ENCODE assay signal across 23 cellular contexts in the genomic region with DNA sequence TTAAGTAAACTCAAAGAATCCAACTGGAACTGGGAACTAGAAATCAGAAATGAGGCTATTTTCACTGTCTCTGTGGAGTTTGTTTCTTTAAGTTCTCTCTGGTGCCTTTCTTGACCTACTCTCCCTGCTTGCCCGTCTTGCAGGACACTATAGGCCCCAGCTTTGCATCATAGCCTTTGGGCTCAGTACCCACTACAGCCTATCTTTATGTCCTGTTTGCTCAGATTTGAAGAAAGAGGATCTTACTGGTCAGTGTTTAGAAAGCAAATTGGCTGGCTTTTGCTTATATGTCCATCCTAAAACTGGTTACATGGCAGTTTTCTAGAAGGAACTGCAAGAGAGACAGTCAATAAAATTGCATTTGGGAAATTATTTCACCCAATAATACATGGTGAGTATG.
DNase-seq lines count a peak whose midpoint lies in the region; ATAC-seq and TF ChIP-seq lines count a peak whose summit lies in the region.
"Had no signal": no experiment of that assay in that cellular context is flagged by ENCODE, and none has a peak within 500 bp of the region (broad histone marks: within the 10 kb centered on the region; RNA-seq: fewer than 3 reads in every experiment).

No MANE protein-coding gene starts in this region.

- intact Hi-C loops in activated CD4-positive, alpha-beta T cell treated with anti-CD3 and anti-CD28 coated beads for 36 hours (cut with DNase I, micrococcal nuclease) = loop anchor here (5.0 kb wide), 2 partner anchors 168 to 573 kb away; no protein-coding TSS in a partner anchor

- H3K23ac ChIP-seq in neuronal stem cell (ENCODE audit: low read depth, low read length, poor library complexity) = no peak overlapping the region

- no peak overlapping the region for H4K91ac ChIP-seq in neuronal stem cell (ENCODE audit: low read depth, low read length, poor library complexity)

- no peak overlapping the region for H4K8ac ChIP-seq in neuronal stem cell (ENCODE audit: low read depth, low read length)

- H3K27me3 Mint-ChIP-seq in activated CD4-positive, alpha-beta T cell treated with anti-CD3 and anti-CD28 coated beads for 36 hours = peaks cover 3% of the 10 kb centered on the region
- H3K27me3 Mint-ChIP-seq: B cell; CD4-positive, alpha-beta T cell; IgD-negative memory B cell had no signal

- H3K9ac ChIP-seq in neuronal stem cell (ENCODE audit: low read depth, low read length, poor library complexity) = no peak overlapping the region
- H3K9ac ChIP-seq: GM23248 had no signal

- H3K79me1 ChIP-seq in neuronal stem cell (ENCODE audit: low read depth, low read length) = no peaks in the 10 kb centered on the region

- H3K27ac Mint-ChIP-seq in activated CD4-positive, alpha-beta T cell treated with anti-CD3 and anti-CD28 coated beads for 36 hours = peak overlapping the region; percentile 47
- H3K27ac Mint-ChIP-seq: B cell; CD4-positive, alpha-beta T cell; IgD-negative memory B cell had no signal

- POLR2A ChIA-PET in activated CD4-positive, alpha-beta T cell treated with anti-CD3 and anti-CD28 coated beads for 36 hours (lab: Charles Lee) = no interaction called here

- H3K9me3 Mint-ChIP-seq in activated CD4-positive, alpha-beta T cell treated with anti-CD3 and anti-CD28 coated beads for 36 hours (ENCODE audit: low read depth) = no peaks in the 10 kb centered on the region
- H3K9me3 Mint-ChIP-seq: CD4-positive, alpha-beta T cell; IgD-negative memory B cell had no signal

- H2BK15ac ChIP-seq in neuronal stem cell (ENCODE audit: low read length) = no peak overlapping the region

- TF ChIP-seq CTCF in BE2C (IDR thresholded peaks at IDR 0.05; ENCODE audit: low read depth, low read length) = no peak

- H2BK120ac ChIP-seq in neuronal stem cell (ENCODE audit: low read depth, low read length) = no peak overlapping the region

- peaks cover 3% of the 10 kb centered on the region for H3K36me3 Mint-ChIP-seq in activated CD4-positive, alpha-beta T cell treated with anti-CD3 and anti-CD28 coated beads for 36 hours (ENCODE audit: low read depth)
- H3K36me3 Mint-ChIP-seq: IgD-negative memory B cell had no signal

- H2AFZ ChIP-seq in neuronal stem cell (ENCODE audit: low read length) = peak overlapping the region; percentile 6
- H2AFZ ChIP-seq: GM23248, PC-9 had no signal

- no peak overlapping the region for H3K4me2 ChIP-seq in neuronal stem cell (ENCODE audit: insufficient read depth, low read length, poor library complexity, severe bottlenecking)
- H3K4me2 ChIP-seq: PC-9 had no signal

- WGBS in neuronal stem cell (ENCODE audit: extremely low coverage in 2 of 2, insufficient read length in 2 of 2, insufficient replicate concordance in 1 of 2), 2 donors = no CpG with 5 or more reads among the region's 1 CpG

- peaks cover 25% of the 10 kb centered on the region for H3K4me1 Mint-ChIP-seq in activated CD4-positive, alpha-beta T cell treated with anti-CD3 and anti-CD28 coated beads for 36 hours

- H3K4me3 ChIP-seq in neuronal stem cell (ENCODE audit: low read length in 2 of 2) (no peak overlapping the region), BE2C (ENCODE audit: low read depth, low read length) (no peak overlapping the region)
- H3K4me3 ChIP-seq: GM23248, PC-9 had no signal

- H3K36me3 ChIP-seq in neuronal stem cell (replicated peaks in 1 of 2; ENCODE audit: control insufficient read depth in 2 of 2, insufficient read depth in 2 of 2, low read length in 2 of 2) (no peaks in the 10 kb centered on the region), BE2C (no peaks in the 10 kb centered on the region)

- H3K4ac ChIP-seq in neuronal stem cell (ENCODE audit: low read length) = no peak overlapping the region

- no peak overlapping the region for H2BK5ac ChIP-seq in neuronal stem cell (ENCODE audit: low read length)

- no peak overlapping the region for H3K4me3 Mint-ChIP-seq in activated CD4-positive, alpha-beta T cell treated with anti-CD3 and anti-CD28 coated beads for 36 hours
- H3K4me3 Mint-ChIP-seq: B cell; CD4-positive, alpha-beta T cell; IgD-negative memory B cell had no signal

- H3K18ac ChIP-seq in neuronal stem cell (ENCODE audit: low read length) = no peak overlapping the region

- H3K4me1 ChIP-seq in neuronal stem cell (ENCODE audit: control insufficient read depth in 2 of 2, insufficient read depth in 1 of 2, low read depth in 1 of 2, low read length in 2 of 2) (peaks cover 18 to 19% of the 10 kb centered on the region in 2 donors), BE2C (peaks cover 22% of the 10 kb centered on the region)

- H3K27ac ChIP-seq in neuronal stem cell (replicated peaks; ENCODE audit: low read length) = no peak overlapping the region
- H3K27ac ChIP-seq: 22Rv1, GM23248, HL-60, PC-9 had no signal

- DNase-seq in activated CD4-positive, alpha-beta T cell treated with anti-CD3 and anti-CD28 coated beads for 36 hours = no peak
- DNase-seq in activated CD4-positive, alpha-beta T cell treated with anti-CD3 and anti-CD28 coated beads for 48 hours = no peak
- DNase-seq in OCI-M1 (lab: John Stamatoyannopoulos, UW) (peak; percentile 7), left lobe of liver (ENCODE audit: low spot score) (no peak), neuronal stem cell (ENCODE audit: low spot score) (no peak), BE2C (no peak), iPS-NIHi11 (ENCODE audit: low spot score) (no peak)
- no peak for DNase-seq in activated effector memory CD4-positive, alpha-beta T cell treated with anti-CD3 and anti-CD28 coated beads, Interleukin-2, amount 50 U/mL, for 16 hours
- DNase-seq: Caco-2; CD4-positive, alpha-beta T cell; GDM1; GM23248; Karpas-422; NCI-H1417 treated with DMSO at 0.1 percent for 48 hours; NCI-H187 treated with DMSO at 0.1 percent for 48 hours; NCI-H345; NCI-H524 treated with DMSO at 0.1 percent for 48 hours; PC-9 had no signal

- H2BK12ac ChIP-seq in neuronal stem cell (ENCODE audit: low read length) = no peak overlapping the region

- H3K14ac ChIP-seq in neuronal stem cell (ENCODE audit: low read length) = no peak overlapping the region

- no peaks in the 10 kb centered on the region for H3K9me3 ChIP-seq in neuronal stem cell (replicated peaks in 1 of 2; ENCODE audit: control insufficient read depth in 2 of 2, insufficient read depth in 1 of 2, low read depth in 1 of 2, low read length in 2 of 2)
- no peaks in the 10 kb centered on the region for H3K9me3 ChIP-seq in BE2C
- H3K9me3 ChIP-seq: Caco-2 had no signal

- no peak overlapping the region for H2AK5ac ChIP-seq in neuronal stem cell (ENCODE audit: low read depth, low read length)

- ATAC-seq in activated CD4-positive, alpha-beta T cell treated with anti-CD3 and anti-CD28 coated beads for 36 hours = no peak
- peak; percentile 23 for ATAC-seq in left lobe of liver
- ATAC-seq: HCT116 had no signal

- no peaks in the 10 kb centered on the region for H3K27me3 ChIP-seq in neuronal stem cell (ENCODE audit: control insufficient read depth in 3 of 3, insufficient read depth in 3 of 3, low read depth in 1 of 3, low read length in 3 of 3)
- no peaks in the 10 kb centered on the region for H3K27me3 ChIP-seq in BE2C

- CTCF ChIA-PET in activated CD4-positive, alpha-beta T cell treated with anti-CD3 and anti-CD28 coated beads for 36 hours (lab: Charles Lee) = no interaction called here
